In the genomic region with DNA sequence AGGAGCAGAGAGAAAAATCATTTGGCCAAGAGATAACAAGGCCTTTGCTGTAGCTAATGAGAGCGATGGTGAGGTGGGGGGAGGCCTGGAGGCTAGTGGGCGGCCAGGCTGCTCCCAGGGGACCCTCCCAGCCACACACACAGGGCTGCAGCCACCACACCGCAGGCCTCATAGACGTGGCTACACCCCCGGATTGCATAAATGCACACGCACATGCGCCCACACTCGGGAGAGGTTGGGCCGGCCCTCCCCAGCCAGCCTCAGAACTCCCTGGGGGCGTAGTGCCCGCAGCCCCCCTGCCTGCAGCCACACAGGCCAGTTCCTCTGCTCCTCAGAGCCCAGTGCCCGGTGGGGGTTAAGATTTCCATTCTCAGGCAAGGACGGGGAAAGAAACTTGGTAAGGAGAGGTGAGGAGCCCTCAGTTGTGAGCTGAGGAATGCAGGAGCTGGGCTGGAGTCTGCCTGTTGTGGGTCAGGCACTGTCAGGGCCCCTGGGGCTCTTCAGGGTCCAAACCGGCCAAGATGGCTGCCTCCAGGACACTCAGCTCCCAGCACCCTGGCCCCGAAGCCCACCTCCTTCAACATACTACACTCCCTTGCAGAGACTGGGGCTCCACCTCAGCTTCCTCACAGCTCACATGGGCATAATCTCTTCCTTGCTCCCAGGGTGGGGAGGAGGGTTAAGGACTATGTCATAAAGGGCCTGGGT, we compare ENCODE assay signal across 2 cellular contexts.
TF ChIP-seq lines count a peak whose summit lies in the region.

No MANE protein-coding gene starts in this region.

TF ChIP-seq in GM23338, 12 proteins besides CTCF, POLR2A, EP300 and RAD21 (continues in another document):
- no peak for TF ChIP-seq EZH2 (IDR thresholded peaks at IDR 0.05; ENCODE audit: low read depth, unreplicated experiment)
- TF ChIP-seq, protein P1, sequence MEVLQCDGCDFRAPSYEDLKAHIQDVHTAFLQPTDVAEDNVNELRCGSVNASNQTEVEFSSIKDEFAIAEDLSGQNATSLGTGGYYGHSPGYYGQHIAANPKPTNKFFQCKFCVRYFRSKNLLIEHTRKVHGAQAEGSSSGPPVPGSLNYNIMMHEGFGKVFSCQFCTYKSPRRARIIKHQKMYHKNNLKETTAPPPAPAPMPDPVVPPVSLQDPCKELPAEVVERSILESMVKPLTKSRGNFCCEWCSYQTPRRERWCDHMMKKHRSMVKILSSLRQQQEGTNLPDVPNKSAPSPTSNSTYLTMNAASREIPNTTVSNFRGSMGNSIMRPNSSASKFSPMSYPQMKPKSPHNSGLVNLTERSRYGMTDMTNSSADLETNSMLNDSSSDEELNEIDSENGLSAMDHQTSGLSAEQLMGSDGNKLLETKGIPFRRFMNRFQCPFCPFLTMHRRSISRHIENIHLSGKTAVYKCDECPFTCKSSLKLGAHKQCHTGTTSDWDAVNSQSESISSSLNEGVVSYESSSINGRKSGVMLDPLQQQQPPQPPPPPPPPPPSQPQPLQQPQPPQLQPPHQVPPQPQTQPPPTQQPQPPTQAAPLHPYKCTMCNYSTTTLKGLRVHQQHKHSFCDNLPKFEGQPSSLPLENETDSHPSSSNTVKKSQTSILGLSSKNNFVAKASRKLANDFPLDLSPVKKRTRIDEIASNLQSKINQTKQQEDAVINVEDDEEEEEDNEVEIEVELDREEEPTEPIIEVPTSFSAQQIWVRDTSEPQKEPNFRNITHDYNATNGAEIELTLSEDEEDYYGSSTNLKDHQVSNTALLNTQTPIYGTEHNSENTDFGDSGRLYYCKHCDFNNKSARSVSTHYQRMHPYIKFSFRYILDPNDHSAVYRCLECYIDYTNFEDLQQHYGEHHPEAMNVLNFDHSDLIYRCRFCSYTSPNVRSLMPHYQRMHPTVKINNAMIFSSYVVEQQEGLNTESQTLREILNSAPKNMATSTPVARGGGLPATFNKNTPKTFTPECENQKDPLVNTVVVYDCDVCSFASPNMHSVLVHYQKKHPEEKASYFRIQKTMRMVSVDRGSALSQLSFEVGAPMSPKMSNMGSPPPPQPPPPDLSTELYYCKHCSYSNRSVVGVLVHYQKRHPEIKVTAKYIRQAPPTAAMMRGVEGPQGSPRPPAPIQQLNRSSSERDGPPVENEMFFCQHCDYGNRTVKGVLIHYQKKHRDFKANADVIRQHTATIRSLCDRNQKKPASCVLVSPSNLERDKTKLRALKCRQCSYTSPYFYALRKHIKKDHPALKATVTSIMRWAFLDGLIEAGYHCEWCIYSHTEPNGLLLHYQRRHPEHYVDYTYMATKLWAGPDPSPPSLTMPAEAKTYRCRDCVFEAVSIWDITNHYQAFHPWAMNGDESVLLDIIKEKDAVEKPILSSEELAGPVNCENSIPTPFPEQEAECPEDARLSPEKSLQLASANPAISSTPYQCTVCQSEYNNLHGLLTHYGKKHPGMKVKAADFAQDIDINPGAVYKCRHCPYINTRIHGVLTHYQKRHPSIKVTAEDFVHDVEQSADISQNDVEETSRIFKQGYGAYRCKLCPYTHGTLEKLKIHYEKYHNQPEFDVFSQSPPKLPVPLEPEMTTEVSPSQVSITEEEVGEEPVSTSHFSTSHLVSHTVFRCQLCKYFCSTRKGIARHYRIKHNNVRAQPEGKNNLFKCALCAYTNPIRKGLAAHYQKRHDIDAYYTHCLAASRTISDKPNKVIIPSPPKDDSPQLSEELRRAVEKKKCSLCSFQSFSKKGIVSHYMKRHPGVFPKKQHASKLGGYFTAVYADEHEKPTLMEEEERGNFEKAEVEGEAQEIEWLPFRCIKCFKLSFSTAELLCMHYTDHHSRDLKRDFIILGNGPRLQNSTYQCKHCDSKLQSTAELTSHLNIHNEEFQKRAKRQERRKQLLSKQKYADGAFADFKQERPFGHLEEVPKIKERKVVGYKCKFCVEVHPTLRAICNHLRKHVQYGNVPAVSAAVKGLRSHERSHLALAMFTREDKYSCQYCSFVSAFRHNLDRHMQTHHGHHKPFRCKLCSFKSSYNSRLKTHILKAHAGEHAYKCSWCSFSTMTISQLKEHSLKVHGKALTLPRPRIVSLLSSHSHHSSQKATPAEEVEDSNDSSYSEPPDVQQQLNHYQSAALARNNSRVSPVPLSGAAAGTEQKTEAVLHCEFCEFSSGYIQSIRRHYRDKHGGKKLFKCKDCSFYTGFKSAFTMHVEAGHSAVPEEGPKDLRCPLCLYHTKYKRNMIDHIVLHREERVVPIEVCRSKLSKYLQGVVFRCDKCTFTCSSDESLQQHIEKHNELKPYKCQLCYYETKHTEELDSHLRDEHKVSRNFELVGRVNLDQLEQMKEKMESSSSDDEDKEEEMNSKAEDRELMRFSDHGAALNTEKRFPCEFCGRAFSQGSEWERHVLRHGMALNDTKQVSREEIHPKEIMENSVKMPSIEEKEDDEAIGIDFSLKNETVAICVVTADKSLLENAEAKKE (CRISPR knock-in tag; IDR thresholded peaks at IDR 0.05), result no peak
- no peak for TF ChIP-seq POLR2AphosphoS5 (IDR thresholded peaks at IDR 0.05; ENCODE audit: low read depth)
- no peak for TF ChIP-seq ZNF331 (CRISPR knock-in tag; IDR thresholded peaks at IDR 0.05; ENCODE audit: low read depth)
- no peak for TF ChIP-seq ZNF114 (CRISPR knock-in tag; IDR thresholded peaks at IDR 0.05)
- TF ChIP-seq, protein P2, sequence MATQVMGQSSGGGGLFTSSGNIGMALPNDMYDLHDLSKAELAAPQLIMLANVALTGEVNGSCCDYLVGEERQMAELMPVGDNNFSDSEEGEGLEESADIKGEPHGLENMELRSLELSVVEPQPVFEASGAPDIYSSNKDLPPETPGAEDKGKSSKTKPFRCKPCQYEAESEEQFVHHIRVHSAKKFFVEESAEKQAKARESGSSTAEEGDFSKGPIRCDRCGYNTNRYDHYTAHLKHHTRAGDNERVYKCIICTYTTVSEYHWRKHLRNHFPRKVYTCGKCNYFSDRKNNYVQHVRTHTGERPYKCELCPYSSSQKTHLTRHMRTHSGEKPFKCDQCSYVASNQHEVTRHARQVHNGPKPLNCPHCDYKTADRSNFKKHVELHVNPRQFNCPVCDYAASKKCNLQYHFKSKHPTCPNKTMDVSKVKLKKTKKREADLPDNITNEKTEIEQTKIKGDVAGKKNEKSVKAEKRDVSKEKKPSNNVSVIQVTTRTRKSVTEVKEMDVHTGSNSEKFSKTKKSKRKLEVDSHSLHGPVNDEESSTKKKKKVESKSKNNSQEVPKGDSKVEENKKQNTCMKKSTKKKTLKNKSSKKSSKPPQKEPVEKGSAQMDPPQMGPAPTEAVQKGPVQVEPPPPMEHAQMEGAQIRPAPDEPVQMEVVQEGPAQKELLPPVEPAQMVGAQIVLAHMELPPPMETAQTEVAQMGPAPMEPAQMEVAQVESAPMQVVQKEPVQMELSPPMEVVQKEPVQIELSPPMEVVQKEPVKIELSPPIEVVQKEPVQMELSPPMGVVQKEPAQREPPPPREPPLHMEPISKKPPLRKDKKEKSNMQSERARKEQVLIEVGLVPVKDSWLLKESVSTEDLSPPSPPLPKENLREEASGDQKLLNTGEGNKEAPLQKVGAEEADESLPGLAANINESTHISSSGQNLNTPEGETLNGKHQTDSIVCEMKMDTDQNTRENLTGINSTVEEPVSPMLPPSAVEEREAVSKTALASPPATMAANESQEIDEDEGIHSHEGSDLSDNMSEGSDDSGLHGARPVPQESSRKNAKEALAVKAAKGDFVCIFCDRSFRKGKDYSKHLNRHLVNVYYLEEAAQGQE (IDR thresholded peaks at IDR 0.05; ENCODE audit: unreplicated experiment), result no peak
- no peak for TF ChIP-seq NANOG (IDR thresholded peaks at IDR 0.05; ENCODE audit: borderline replicate concordance)
- TF ChIP-seq JUNB (IDR thresholded peaks at IDR 0.05; ENCODE audit: unreplicated experiment), result no peak
- no peak for TF ChIP-seq STAT1 (IDR thresholded peaks at IDR 0.05; ENCODE audit: unreplicated experiment)
- TF ChIP-seq CREB1 (CRISPR knock-in tag; IDR thresholded peaks at IDR 0.05; ENCODE audit: low read depth), result no peak

TF ChIP-seq in GM12878, 131 proteins besides CTCF, POLR2A, EP300 and RAD21 (continues in another document):
- peak; percentile 87 for TF ChIP-seq NR2F1 (conservative IDR thresholded peaks at IDR 0.05)
- TF ChIP-seq NR2C1 (IDR thresholded peaks at IDR 0.05), result no peak
- TF ChIP-seq TCF12 (IDR thresholded peaks at IDR 0.05; ENCODE audit: low read depth, low read length), result peak; percentile 83; the same call in 1 of the 2 replicates
- TF ChIP-seq STAT1 (conservative IDR thresholded peaks at IDR 0.05), result no peak
- peak; percentile 51; the same call in 1 of the 2 replicates for TF ChIP-seq SPI1 (IDR thresholded peaks at IDR 0.05; ENCODE audit: borderline replicate concordance, insufficient read depth, low read depth, low read length)
- TF ChIP-seq NRF1 (conservative IDR thresholded peaks at IDR 0.05; ENCODE audit: low read depth, low read length), result no peak
- no peak for TF ChIP-seq ZZZ3 (IDR thresholded peaks at IDR 0.05; ENCODE audit: control insufficient read depth, insufficient read length, low read depth)
- TF ChIP-seq, protein P3, sequence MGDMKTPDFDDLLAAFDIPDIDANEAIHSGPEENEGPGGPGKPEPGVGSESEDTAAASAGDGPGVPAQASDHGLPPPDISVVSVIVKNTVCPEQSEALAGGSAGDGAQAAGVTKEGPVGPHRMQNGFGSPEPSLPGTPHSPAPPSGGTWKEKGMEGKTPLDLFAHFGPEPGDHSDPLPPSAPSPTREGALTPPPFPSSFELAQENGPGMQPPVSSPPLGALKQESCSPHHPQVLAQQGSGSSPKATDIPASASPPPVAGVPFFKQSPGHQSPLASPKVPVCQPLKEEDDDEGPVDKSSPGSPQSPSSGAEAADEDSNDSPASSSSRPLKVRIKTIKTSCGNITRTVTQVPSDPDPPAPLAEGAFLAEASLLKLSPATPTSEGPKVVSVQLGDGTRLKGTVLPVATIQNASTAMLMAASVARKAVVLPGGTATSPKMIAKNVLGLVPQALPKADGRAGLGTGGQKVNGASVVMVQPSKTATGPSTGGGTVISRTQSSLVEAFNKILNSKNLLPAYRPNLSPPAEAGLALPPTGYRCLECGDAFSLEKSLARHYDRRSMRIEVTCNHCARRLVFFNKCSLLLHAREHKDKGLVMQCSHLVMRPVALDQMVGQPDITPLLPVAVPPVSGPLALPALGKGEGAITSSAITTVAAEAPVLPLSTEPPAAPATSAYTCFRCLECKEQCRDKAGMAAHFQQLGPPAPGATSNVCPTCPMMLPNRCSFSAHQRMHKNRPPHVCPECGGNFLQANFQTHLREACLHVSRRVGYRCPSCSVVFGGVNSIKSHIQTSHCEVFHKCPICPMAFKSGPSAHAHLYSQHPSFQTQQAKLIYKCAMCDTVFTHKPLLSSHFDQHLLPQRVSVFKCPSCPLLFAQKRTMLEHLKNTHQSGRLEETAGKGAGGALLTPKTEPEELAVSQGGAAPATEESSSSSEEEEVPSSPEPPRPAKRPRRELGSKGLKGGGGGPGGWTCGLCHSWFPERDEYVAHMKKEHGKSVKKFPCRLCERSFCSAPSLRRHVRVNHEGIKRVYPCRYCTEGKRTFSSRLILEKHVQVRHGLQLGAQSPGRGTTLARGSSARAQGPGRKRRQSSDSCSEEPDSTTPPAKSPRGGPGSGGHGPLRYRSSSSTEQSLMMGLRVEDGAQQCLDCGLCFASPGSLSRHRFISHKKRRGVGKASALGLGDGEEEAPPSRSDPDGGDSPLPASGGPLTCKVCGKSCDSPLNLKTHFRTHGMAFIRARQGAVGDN (IDR thresholded peaks at IDR 0.05), result peak; percentile 56; the same call in 1 of the 2 replicates
- TF ChIP-seq SMAD5 (IDR thresholded peaks at IDR 0.05; ENCODE audit: low read depth), result no peak
- TF ChIP-seq RAD51 (IDR thresholded peaks at IDR 0.05), result no peak
- TF ChIP-seq POU2F2 (IDR thresholded peaks at IDR 0.05; ENCODE audit: borderline replicate concordance, low read depth, low read length), result peak; percentile 94; the same call in 2 of the 3 replicates
- TF ChIP-seq, protein P4, sequence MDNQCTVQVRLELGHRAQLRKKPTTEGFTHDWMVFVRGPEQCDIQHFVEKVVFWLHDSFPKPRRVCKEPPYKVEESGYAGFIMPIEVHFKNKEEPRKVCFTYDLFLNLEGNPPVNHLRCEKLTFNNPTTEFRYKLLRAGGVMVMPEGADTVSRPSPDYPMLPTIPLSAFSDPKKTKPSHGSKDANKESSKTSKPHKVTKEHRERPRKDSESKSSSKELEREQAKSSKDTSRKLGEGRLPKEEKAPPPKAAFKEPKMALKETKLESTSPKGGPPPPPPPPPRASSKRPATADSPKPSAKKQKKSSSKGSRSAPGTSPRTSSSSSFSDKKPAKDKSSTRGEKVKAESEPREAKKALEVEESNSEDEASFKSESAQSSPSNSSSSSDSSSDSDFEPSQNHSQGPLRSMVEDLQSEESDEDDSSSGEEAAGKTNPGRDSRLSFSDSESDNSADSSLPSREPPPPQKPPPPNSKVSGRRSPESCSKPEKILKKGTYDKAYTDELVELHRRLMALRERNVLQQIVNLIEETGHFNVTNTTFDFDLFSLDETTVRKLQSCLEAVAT (IDR thresholded peaks at IDR 0.05), result peak; percentile 87
- peak; percentile 81 for TF ChIP-seq CREB1 (IDR thresholded peaks at IDR 0.05; ENCODE audit: low read depth)
- no peak for TF ChIP-seq HDAC2 (IDR thresholded peaks at IDR 0.05)
- TF ChIP-seq SP1 (IDR thresholded peaks at IDR 0.05; ENCODE audit: low read depth, low read length), result peak; percentile 86
- TF ChIP-seq KDM1A (IDR thresholded peaks at IDR 0.05; ENCODE audit: borderline replicate concordance), result no peak
- peak; percentile 74 for TF ChIP-seq TBL1XR1 (IDR thresholded peaks at IDR 0.05; ENCODE audit: low read depth, low read length)
- peak; percentile 99 for TF ChIP-seq MEF2B (IDR thresholded peaks at IDR 0.05; ENCODE audit: partially characterized antibody, poor library complexity, severe bottlenecking)
- TF ChIP-seq FOXM1 (IDR thresholded peaks at IDR 0.05; ENCODE audit: low read depth, low read length), result peak; percentile 66; the same call in 1 of the 2 replicates
- TF ChIP-seq, protein P5, sequence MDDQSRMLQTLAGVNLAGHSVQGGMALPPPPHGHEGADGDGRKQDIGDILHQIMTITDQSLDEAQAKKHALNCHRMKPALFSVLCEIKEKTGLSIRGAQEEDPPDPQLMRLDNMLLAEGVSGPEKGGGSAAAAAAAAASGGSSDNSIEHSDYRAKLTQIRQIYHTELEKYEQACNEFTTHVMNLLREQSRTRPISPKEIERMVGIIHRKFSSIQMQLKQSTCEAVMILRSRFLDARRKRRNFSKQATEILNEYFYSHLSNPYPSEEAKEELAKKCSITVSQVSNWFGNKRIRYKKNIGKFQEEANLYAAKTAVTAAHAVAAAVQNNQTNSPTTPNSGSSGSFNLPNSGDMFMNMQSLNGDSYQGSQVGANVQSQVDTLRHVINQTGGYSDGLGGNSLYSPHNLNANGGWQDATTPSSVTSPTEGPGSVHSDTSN (IDR thresholded peaks at IDR 0.05; ENCODE audit: insufficient replicate concordance, low read depth, low read length), result no peak
- TF ChIP-seq BHLHE40 (IDR thresholded peaks at IDR 0.05; ENCODE audit: borderline replicate concordance in 1 of 2, low read depth in 2 of 2, low read length in 1 of 2), result peak; percentile 71 to 91; a peak in 3 of 4 replicates
- TF ChIP-seq ATF7 (IDR thresholded peaks at IDR 0.05; ENCODE audit: low read depth), result peak; percentile 76
- no peak for TF ChIP-seq RFX5 (IDR thresholded peaks at IDR 0.05; ENCODE audit: low read depth, low read length)
- peak; percentile 93 for TF ChIP-seq RUNX3 (IDR thresholded peaks at IDR 0.05; ENCODE audit: low read length)
